21 cellular contexts compared by ENCODE assay signal in the genomic region with DNA sequence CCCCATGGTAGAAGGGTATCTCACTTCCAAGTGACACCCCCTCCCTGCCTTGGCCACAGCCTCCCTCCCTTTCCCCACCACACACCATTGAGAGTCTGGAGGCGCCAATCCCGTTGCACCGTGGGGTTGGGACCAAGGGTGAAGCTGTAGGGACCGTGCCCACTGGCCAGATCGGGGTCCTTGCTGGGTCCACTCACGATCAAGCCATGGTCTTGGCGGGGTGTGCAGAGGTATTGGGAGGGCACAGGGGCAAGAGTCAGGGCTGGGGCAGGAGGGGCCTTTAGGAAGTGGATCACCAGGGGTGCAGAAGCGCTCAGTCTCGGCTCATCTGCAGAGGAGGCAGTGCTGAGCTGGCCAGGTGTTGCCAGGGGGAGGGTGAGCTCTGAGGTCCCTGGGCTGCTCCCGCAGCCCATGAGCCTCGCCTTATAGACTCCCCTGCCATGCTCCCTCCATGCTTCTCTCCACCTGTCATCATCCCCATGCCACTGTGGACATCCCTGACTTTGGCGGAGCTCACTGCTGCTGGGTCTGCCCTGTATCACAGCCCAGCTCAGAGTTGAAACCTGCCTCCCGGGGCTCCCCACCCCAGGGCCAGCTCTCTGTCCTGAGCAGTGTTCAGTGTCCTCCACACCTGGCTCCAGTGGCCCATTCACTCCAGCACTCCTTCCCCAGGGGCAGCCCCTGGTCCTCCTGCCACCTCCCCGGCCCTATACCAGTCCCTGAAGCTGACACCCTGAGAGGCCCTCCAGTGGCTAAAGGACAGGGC. TPM values are rescaled to one million over a fixed set of nuclear protein-coding genes. Genes with fewer than 3 reads are reported as not detected.
"Had no signal": no experiment of that assay in that cellular context is flagged by ENCODE, and none has a peak within 500 bp of the region (broad histone marks: within the 10 kb centered on the region; RNA-seq: fewer than 3 reads in every experiment).

No MANE protein-coding gene starts in this region.

- H3K4me3 ChIP-seq: body of pancreas, gastrocnemius medialis, heart right ventricle, mucosa of descending colon, tibial artery had no signal

- ATAC-seq: body of pancreas, gastrocnemius medialis, heart right ventricle, T-cell had no signal

- H3K9me3 ChIP-seq: body of pancreas, gastrocnemius medialis, heart right ventricle, mucosa of descending colon, tibial artery had no signal

- H3K27ac ChIP-seq: body of pancreas, gastrocnemius medialis, heart right ventricle, parathyroid adenoma, tibial artery had no signal

- DNase-seq: activated CD4-positive, alpha-beta T cell treated with anti-CD3 and anti-CD28 coated beads, Interleukin-2, amount 50 U/mL, for 1 hour; activated CD8-positive, alpha-beta memory T cell treated with anti-CD3 and anti-CD28 coated beads for 24 hours; activated gamma-delta T cell treated with Interleukin-2 at 50 U/mL for 16 hours; amniotic stem cell; body of pancreas; central memory CD4-positive, alpha-beta T cell; cortex of kidney; effector CD8-positive, alpha-beta T cell; gastrocnemius medialis; heart right ventricle; naive thymus-derived CD4-positive, alpha-beta T cell; stimulated activated CD4-positive, alpha-beta T cell treated with anti-CD3 and anti-CD28 coated beads, Interleukin-4, amount 100 ng/mL, for 1 hour; stimulated activated naive B cell treated with anti-CD40 and anti-IgM and Interleukin-4, amounts not matched to agents 10 μg/mL and 1 μg/mL and 100 μg/mL, for 72 hours; T-cell; T-helper 9 cell; tibial artery had no signal

- H3K36me3 ChIP-seq: gastrocnemius medialis, heart right ventricle, tibial artery had no signal

- H3K27me3 ChIP-seq: body of pancreas, gastrocnemius medialis, heart right ventricle, tibial artery had no signal

RNA-seq across cellular contexts. Expression of a gene that starts 8.3 kb away (rescaled TPM):
- total RNA-seq: body of pancreas; endothelial cell of umbilical vein; fibroblast of lung; naive thymus-derived CD4-positive, alpha-beta T cell; skeletal muscle tissue; T-cell had no signal
- polyA plus RNA-seq: endothelial cell of umbilical vein; fibroblast of lung; naive thymus-derived CD4-positive, alpha-beta T cell had no signal

RNA-seq across cellular contexts. Expression of a gene that starts 15.0 kb away (rescaled TPM):
- polyA plus RNA-seq: naive thymus-derived CD4-positive, alpha-beta T cell had no signal
